ENCODE assay signal across 1 cellular context in genomic region chr5:150175536-150175935, GRCh38.
TF ChIP-seq lines count a peak whose summit lies in the region.

No MANE protein-coding gene starts in this region.

TF ChIP-seq in K562, 482 proteins besides CTCF, POLR2A, EP300 and RAD21 (continued from another document):
- peak; percentile 63; the same call in 1 of the 2 replicates for TF ChIP-seq CTBP1 (IDR thresholded peaks at IDR 0.05; ENCODE audit: borderline replicate concordance)
- no peak for TF ChIP-seq MYNN (IDR thresholded peaks at IDR 0.05)
- no peak for TF ChIP-seq MYNN (CRISPR knock-in tag; IDR thresholded peaks at IDR 0.05)
- TF ChIP-seq GTF2E2 (tag; IDR thresholded peaks at IDR 0.05) = no peak
- TF ChIP-seq ESRRA (IDR thresholded peaks at IDR 0.05; ENCODE audit: borderline replicate concordance, low read depth) = 0 out of 2 replicates have a peak, but pooled peaks have one; percentile 21
- no peak for TF ChIP-seq ID3 (CRISPR knock-in tag; IDR thresholded peaks at IDR 0.05)
- TF ChIP-seq ID3 (tag; IDR thresholded peaks at IDR 0.05) = no peak
- peak; percentile 8; the same call in 1 of the 2 replicates for TF ChIP-seq ZNF24 (IDR thresholded peaks at IDR 0.05)
- TF ChIP-seq ZNF589 (CRISPR knock-in tag; IDR thresholded peaks at IDR 0.05; ENCODE audit: low read depth) = no peak
- TF ChIP-seq, protein P1, sequence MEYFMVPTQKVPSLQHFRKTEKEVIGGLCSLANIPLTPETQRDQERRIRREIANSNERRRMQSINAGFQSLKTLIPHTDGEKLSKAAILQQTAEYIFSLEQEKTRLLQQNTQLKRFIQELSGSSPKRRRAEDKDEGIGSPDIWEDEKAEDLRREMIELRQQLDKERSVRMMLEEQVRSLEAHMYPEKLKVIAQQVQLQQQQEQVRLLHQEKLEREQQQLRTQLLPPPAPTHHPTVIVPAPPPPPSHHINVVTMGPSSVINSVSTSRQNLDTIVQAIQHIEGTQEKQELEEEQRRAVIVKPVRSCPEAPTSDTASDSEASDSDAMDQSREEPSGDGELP (CRISPR knock-in tag; IDR thresholded peaks at IDR 0.05; ENCODE audit: borderline replicate concordance) = peak; percentile 88
- TF ChIP-seq USF2 (CRISPR knock-in tag; IDR thresholded peaks at IDR 0.05) = peak; percentile 66
- TF ChIP-seq PPARD (CRISPR knock-in tag; IDR thresholded peaks at IDR 0.05) = no peak
- peak in 1 of 3 experiments; percentile 40 for TF ChIP-seq YY1 (IDR thresholded peaks at IDR 0.05; ENCODE audit: borderline replicate concordance in 1 of 3, control insufficient read depth in 1 of 3, extremely low read depth in 1 of 3, insufficient read depth in 3 of 3, insufficient read length in 1 of 3, insufficient replicate concordance in 2 of 3, low read depth in 1 of 3, low read length in 2 of 3)
- TF ChIP-seq SRF (CRISPR knock-in tag; IDR thresholded peaks at IDR 0.05) = peak; percentile 53 to 97; a peak in 3 of 4 replicates
- TF ChIP-seq E2F3 (CRISPR knock-in tag; IDR thresholded peaks at IDR 0.05) = no peak
- TF ChIP-seq ZNF121 (CRISPR knock-in tag; conservative IDR thresholded peaks at IDR 0.05) = no peak
- peak; percentile 85 for TF ChIP-seq USF1 (CRISPR knock-in tag; IDR thresholded peaks at IDR 0.05)
- TF ChIP-seq, protein P2, sequence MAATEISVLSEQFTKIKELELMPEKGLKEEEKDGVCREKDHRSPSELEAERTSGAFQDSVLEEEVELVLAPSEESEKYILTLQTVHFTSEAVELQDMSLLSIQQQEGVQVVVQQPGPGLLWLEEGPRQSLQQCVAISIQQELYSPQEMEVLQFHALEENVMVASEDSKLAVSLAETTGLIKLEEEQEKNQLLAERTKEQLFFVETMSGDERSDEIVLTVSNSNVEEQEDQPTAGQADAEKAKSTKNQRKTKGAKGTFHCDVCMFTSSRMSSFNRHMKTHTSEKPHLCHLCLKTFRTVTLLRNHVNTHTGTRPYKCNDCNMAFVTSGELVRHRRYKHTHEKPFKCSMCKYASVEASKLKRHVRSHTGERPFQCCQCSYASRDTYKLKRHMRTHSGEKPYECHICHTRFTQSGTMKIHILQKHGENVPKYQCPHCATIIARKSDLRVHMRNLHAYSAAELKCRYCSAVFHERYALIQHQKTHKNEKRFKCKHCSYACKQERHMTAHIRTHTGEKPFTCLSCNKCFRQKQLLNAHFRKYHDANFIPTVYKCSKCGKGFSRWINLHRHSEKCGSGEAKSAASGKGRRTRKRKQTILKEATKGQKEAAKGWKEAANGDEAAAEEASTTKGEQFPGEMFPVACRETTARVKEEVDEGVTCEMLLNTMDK (IDR thresholded peaks at IDR 0.05; ENCODE audit: borderline replicate concordance, insufficient read depth, low read depth, low read length, poor library complexity, severe bottlenecking) = peak; percentile 92
- TF ChIP-seq RNF2 (IDR thresholded peaks at IDR 0.05) = no peak
- TF ChIP-seq SMARCB1 (IDR thresholded peaks at IDR 0.05; ENCODE audit: insufficient read length, low read depth) = no peak
- no peak for TF ChIP-seq TCF7 (IDR thresholded peaks at IDR 0.05; ENCODE audit: borderline replicate concordance)
- TF ChIP-seq FUS (optimal IDR thresholded peaks at IDR 0.05; ENCODE audit: low read depth, low read length) = no peak
- no peak for TF ChIP-seq SAFB (IDR thresholded peaks at IDR 0.05; ENCODE audit: borderline replicate concordance, low read depth, low read length)
- TF ChIP-seq U2AF1 (optimal IDR thresholded peaks at IDR 0.05; ENCODE audit: low read depth, low read length) = no peak
- TF ChIP-seq KAT7 (CRISPR knock-in tag; IDR thresholded peaks at IDR 0.05; ENCODE audit: borderline replicate concordance) = no peak
